ENCODE assay signal across 9 cellular contexts in genomic region chr2:120735750-120736170, GRCh38. TPM values are rescaled to one million over a fixed set of nuclear protein-coding genes. Genes with fewer than 3 reads are reported as not detected.
DNase-seq lines count a peak whose midpoint lies in the region; ATAC-seq and TF ChIP-seq lines count a peak whose summit lies in the region.
"Had no signal": no experiment of that assay in that cellular context is flagged by ENCODE, and none has a peak within 500 bp of the region (broad histone marks: within the 10 kb centered on the region; RNA-seq: fewer than 3 reads in every experiment).

Gene GLI2, plus strand, starts transcription at chr2:120735868. Its CDS starts 61,453 bp downstream, at chr2:120797321.

- DNase-seq in AG10803 (ENCODE audit: low read depth) (peak; percentile 92), NCI-H2196 treated with DMSO at 0.1 percent for 48 hours (lab: John Stamatoyannopoulos, UW; ENCODE audit: unreplicated experiment) (peak; percentile 28), globus pallidus (ENCODE audit: low spot score) (peak; percentile 58), osteocyte (ENCODE audit: extremely low spot score, unreplicated experiment) (peak; percentile 95), OCI-M2 (lab: John Stamatoyannopoulos, UW; ENCODE audit: unreplicated experiment) (no peak)
- DNase-seq in activated T-cell treated with anti-CD3 and anti-CD28 coated beads, Interleukin-2, amount 50 U/mL, for 4 hours: no peak

- no peak within 1 kb of the TSS for H3K4me3 Mint-ChIP-seq in activated T-cell treated with anti-CD3 and anti-CD28 coated beads, Interleukin-2, amount 50 U/mL, for 4 hours
- peak within 1 kb of the TSS; percentile 91 for H3K4me3 Mint-ChIP-seq in osteocyte (ENCODE audit: unreplicated experiment)

- H3K27me3 Mint-ChIP-seq in activated T-cell treated with anti-CD3 and anti-CD28 coated beads, Interleukin-2, amount 50 U/mL, for 4 hours (ENCODE audit: low read depth): peaks cover 80% of the 10 kb centered on the region
- no peaks in the 10 kb centered on the region for H3K27me3 Mint-ChIP-seq in osteocyte (ENCODE audit: unreplicated experiment)

- H3K4me3 ChIP-seq in AG10803 (ENCODE audit: low read length): peak within 1 kb of the TSS; percentile 81

- peak within 1 kb of the TSS; percentile 93 for H3K27ac Mint-ChIP-seq in osteocyte (ENCODE audit: unreplicated experiment)
- H3K27ac Mint-ChIP-seq: IgD-negative memory B cell had no signal

- ATAC-seq in GM19035 (IDR thresholded peaks at IDR 0.05; ENCODE audit: unreplicated experiment) (peak; percentile 52), HG03025 (IDR thresholded peaks at IDR 0.05; ENCODE audit: low FRiP score, unreplicated experiment) (no peak)
- peak; percentile 63 for ATAC-seq in activated T-cell treated with anti-CD3 and anti-CD28 coated beads, Interleukin-2, amount 50 U/mL, for 4 hours

- TF ChIP-seq CTCF in AG10803 (conservative IDR thresholded peaks at IDR 0.05; ENCODE audit: low read length): peak; percentile 51
- TF ChIP-seq CTCF in osteocyte (IDR thresholded peaks at IDR 0.05): peak; percentile 92

- H3K9me3 Mint-ChIP-seq in activated T-cell treated with anti-CD3 and anti-CD28 coated beads, Interleukin-2, amount 50 U/mL, for 4 hours: no peaks in the 10 kb centered on the region
- H3K9me3 Mint-ChIP-seq in osteocyte (ENCODE audit: unreplicated experiment): no peaks in the 10 kb centered on the region
- H3K9me3 Mint-ChIP-seq: IgD-negative memory B cell had no signal

- H3K36me3 Mint-ChIP-seq in activated T-cell treated with anti-CD3 and anti-CD28 coated beads, Interleukin-2, amount 50 U/mL, for 4 hours (ENCODE audit: insufficient read depth): no peaks in the 10 kb centered on the region
- H3K36me3 Mint-ChIP-seq in osteocyte (ENCODE audit: unreplicated experiment): no peaks in the 10 kb centered on the region
- H3K36me3 Mint-ChIP-seq: IgD-negative memory B cell had no signal

- no peaks in the 10 kb centered on the region for H3K4me1 Mint-ChIP-seq in activated T-cell treated with anti-CD3 and anti-CD28 coated beads, Interleukin-2, amount 50 U/mL, for 4 hours (ENCODE audit: low read depth)
- H3K4me1 Mint-ChIP-seq in osteocyte (ENCODE audit: unreplicated experiment): peaks cover 54% of the 10 kb centered on the region

RNA-seq across cellular contexts. Expression of gene GLI2, which starts in this region (rescaled TPM):
- under 1 TPM in 2 of 3 donors, not detected in 1; 0.28 to 0.30 TPM for total RNA-seq in activated T-cell treated with anti-CD3 and anti-CD28 coated beads, Interleukin-2, amount 50 U/mL, for 4 hours
- total RNA-seq in osteocyte: 33.2 and 34.2 TPM in 2 replicates

Comparison
In these comparisons a context has a peak if more than half of its experiments do, and no peak if none do; other contexts are left out.
1. RNA of gene GLI2 (total RNA-seq): 33.2 to 34.2 TPM in osteocyte; 0.28 to 0.30 TPM in activated T-cell treated with anti-CD3 and anti-CD28 coated beads, Interleukin-2, amount 50 U/mL, for 4 hours; every median in the first group is over 10 times any median in the second.
2. Peak in ATAC-seq in activated T-cell treated with anti-CD3 and anti-CD28 coated beads, Interleukin-2, amount 50 U/mL, for 4 hours; RNA of the gene not detected or under 1 TPM.
3. DNase-seq: peak in AG10803 (single experiment), NCI-H2196 treated with DMSO at 0.1 percent for 48 hours (single experiment), globus pallidus (single experiment) and osteocyte (single experiment); none in activated T-cell treated with anti-CD3 and anti-CD28 coated beads, Interleukin-2, amount 50 U/mL, for 4 hours (single experiment) and OCI-M2 (single experiment).